In genomic region chr1:204102719-204103118, GRCh38 we compare ENCODE assay signal across 13 cellular contexts. TPM values are rescaled to one million over a fixed set of nuclear protein-coding genes. Genes with fewer than 3 reads are reported as not detected.
DNase-seq lines count a peak whose midpoint lies in the region; ATAC-seq and TF ChIP-seq lines count a peak whose summit lies in the region.
"Had no signal": no experiment of that assay in that cellular context is flagged by ENCODE, and none has a peak within 500 bp of the region (broad histone marks: within the 10 kb centered on the region; RNA-seq: fewer than 3 reads in every experiment).

No MANE protein-coding gene starts in this region.

- ATAC-seq in T-cell (replicated peaks in 1 of 4) (no peak), esophagus mucosa (peak; percentile 12), left lung (no peak)
- ATAC-seq in stimulated activated naive CD8-positive, alpha-beta T cell treated with anti-CD3 and anti-CD28 coated beads, Interleukin-15, Interleukin-2, amounts not matched to agents 100 U/mL and 50 U/mL, for 24 hours = peak; percentile 38

- H3K9me3 ChIP-seq in left lung = no peaks in the 10 kb centered on the region

- CTCF ChIA-PET in T-cell (lab: Charles Lee) = interaction anchor here (0.6 to 1.0 kb wide), 2 partner anchors 15 to 26 kb away, joined by 3 read pairs; no protein-coding TSS in a partner anchor

- TF ChIP-seq CTCF in left lung (IDR thresholded peaks at IDR 0.05) = no peak

- POLR2A ChIA-PET in T-cell (lab: Charles Lee) = no interaction called here

- peak overlapping the region; percentile 87 to 92 for H3K27ac Mint-ChIP-seq in T-cell

- peaks cover 2 to 3% of the 10 kb centered on the region in 2 donors for H3K27me3 Mint-ChIP-seq in T-cell

- peaks cover 25 to 50% (median 31%) of the 10 kb centered on the region in 3 donors for H3K4me1 Mint-ChIP-seq in T-cell

- H3K36me3 Mint-ChIP-seq in T-cell = no peaks in the 10 kb centered on the region

- H3K9me3 Mint-ChIP-seq in T-cell = no peaks in the 10 kb centered on the region

- peaks cover 0 to 5% of the 10 kb centered on the region in 2 donors for H3K27me3 ChIP-seq in left lung

- no peak overlapping the region for H3K4me3 ChIP-seq in left lung

- peaks cover 20 to 44% of the 10 kb centered on the region in 2 donors for H3K4me1 ChIP-seq in left lung

- H3K36me3 ChIP-seq in left lung = no peaks in the 10 kb centered on the region

- peak overlapping the region in 2 of 3 donors; percentile 52 to 62 for H3K4me3 Mint-ChIP-seq in T-cell

- peak in 2 of 3 experiments; percentile 42 to 64 for DNase-seq in NCI-H1417 (lab: John Stamatoyannopoulos, UW)
- DNase-seq in NCI-H1417 treated with DMSO at 0.1 percent for 48 hours (lab: John Stamatoyannopoulos, UW) = no peak
- DNase-seq in T-cell = no peak
- peak; percentile 29 for DNase-seq in stimulated activated naive CD8-positive, alpha-beta T cell treated with anti-CD3 and anti-CD28 coated beads, Interleukin-15, Interleukin-2, amounts not matched to agents 100 U/mL and 50 U/mL, for 24 hours
- no peak for DNase-seq in NCI-H1694 (lab: John Stamatoyannopoulos, UW)
- DNase-seq in KG1 (lab: John Stamatoyannopoulos, UW) = no peak
- no peak for DNase-seq in left lung
- DNase-seq: ACHN; activated CD4-positive, CD25-positive, alpha-beta regulatory T cell; effector CD4-positive, alpha-beta T cell; NCI-H1694 treated with DMSO at 0.1 percent for 48 hours; stimulated activated CD4-positive, alpha-beta T cell treated with anti-CD3 and anti-CD28 coated beads, Interleukin-4, amount 100 ng/mL, for 1 hour had no signal

- peak overlapping the region in 1 of 2 donors; percentile 82 for H3K27ac ChIP-seq in left lung

- intact Hi-C loops in left lung (cut with DNase I) = no loop called here

RNA-seq across cellular contexts. Expression of gene SOX13, which starts 29.8 kb away (rescaled TPM):
- 1 to 10 TPM; 3.2 to 9.4 (median 5.2) TPM for total RNA-seq in T-cell
- total RNA-seq in esophagus mucosa = 10.4 TPM
- total RNA-seq in left lung = 10 to 100 TPM; 41.7 to 45.0 TPM

RNA-seq across cellular contexts. Expression of gene ETNK2, which starts 49.1 kb away (rescaled TPM):
- total RNA-seq in T-cell (10 to 100 TPM in 1 of 5 donors, 1 to 10 TPM in 4; 3.4 to 11.1 (median 4.2) TPM), esophagus mucosa (2.8 TPM), left lung (1 to 10 TPM; 2.6 to 6.4 TPM)

Comparison
In these comparisons a context has a peak if more than half of its experiments do, and no peak if none do; other contexts are left out.
1. DNase-seq: peak in NCI-H1417 (2 of 3) and stimulated activated naive CD8-positive, alpha-beta T cell treated with anti-CD3 and anti-CD28 coated beads, Interleukin-15, Interleukin-2, amounts not matched to agents 100 U/mL and 50 U/mL, for 24 hours (single experiment); none in NCI-H1417 treated with DMSO at 0.1 percent for 48 hours (single experiment), T-cell (0 of 34), NCI-H1694 (single experiment), KG1 (single experiment) and left lung (0 of 2).
2. ATAC-seq: peak in esophagus mucosa (single experiment) and stimulated activated naive CD8-positive, alpha-beta T cell treated with anti-CD3 and anti-CD28 coated beads, Interleukin-15, Interleukin-2, amounts not matched to agents 100 U/mL and 50 U/mL, for 24 hours (single experiment); none in T-cell (0 of 4) and left lung (single experiment).